ENCODE assay signal across 1 cellular context in genomic region chr18:67463829-67464228, GRCh38.
TF ChIP-seq lines count a peak whose summit lies in the region.

No MANE protein-coding gene starts in this region.

TF ChIP-seq in GM12878, 131 proteins besides CTCF, POLR2A, EP300 and RAD21:
- TF ChIP-seq PKNOX1 (IDR thresholded peaks at IDR 0.05), result no peak
- TF ChIP-seq SRF (IDR thresholded peaks at IDR 0.05; ENCODE audit: low read depth in 2 of 2, low read length in 2 of 2), result no peak
- no peak for TF ChIP-seq CREM (IDR thresholded peaks at IDR 0.05; ENCODE audit: low read depth)
- no peak for TF ChIP-seq CEBPZ (IDR thresholded peaks at IDR 0.05; ENCODE audit: low read depth, low read length)
- no peak for TF ChIP-seq HSF1 (IDR thresholded peaks at IDR 0.05; ENCODE audit: low read depth, low read length)
- no peak for TF ChIP-seq SIX5 (IDR thresholded peaks at IDR 0.05; ENCODE audit: low read depth, low read length, severe bottlenecking)
- no peak for TF ChIP-seq SPI1 (IDR thresholded peaks at IDR 0.05; ENCODE audit: borderline replicate concordance, insufficient read depth, low read depth, low read length)
- no peak for TF ChIP-seq YY1 (IDR thresholded peaks at IDR 0.05; ENCODE audit: low read depth, low read length)
- TF ChIP-seq ATF7 (IDR thresholded peaks at IDR 0.05; ENCODE audit: low read depth), result no peak
- no peak for TF ChIP-seq RELA (IDR thresholded peaks at IDR 0.05; ENCODE audit: borderline replicate concordance, partially characterized antibody)
- no peak for TF ChIP-seq SIN3A (IDR thresholded peaks at IDR 0.05; ENCODE audit: low read depth, low read length)
- no peak for TF ChIP-seq ZNF24 (IDR thresholded peaks at IDR 0.05)
- TF ChIP-seq SMAD1 (IDR thresholded peaks at IDR 0.05; ENCODE audit: low read depth, partially characterized antibody), result no peak
- TF ChIP-seq PAX5 (IDR thresholded peaks at IDR 0.05; ENCODE audit: borderline replicate concordance, low read depth, low read length), result no peak
- no peak for TF ChIP-seq TAF1 (IDR thresholded peaks at IDR 0.05; ENCODE audit: borderline replicate concordance, low read depth, low read length)
- no peak for TF ChIP-seq IKZF1 (conservative IDR thresholded peaks at IDR 0.05)
- no peak for TF ChIP-seq ZNF217 (IDR thresholded peaks at IDR 0.05)
- TF ChIP-seq SREBF1 (IDR thresholded peaks at IDR 0.05; ENCODE audit: low read length), result no peak
